ENCODE assay signal across 8 cellular contexts in genomic region chr17:48636177-48637018, GRCh38. TPM values are rescaled to one million over a fixed set of nuclear protein-coding genes. Genes with fewer than 3 reads are reported as not detected.
DNase-seq lines count a peak whose midpoint lies in the region; ATAC-seq, FAIRE-seq and TF ChIP-seq lines count a peak whose summit lies in the region.

No MANE protein-coding gene starts in this region.

- peak overlapping the region; percentile 69 for H3K27ac Mint-ChIP-seq in astrocyte (ENCODE audit: unreplicated experiment)

- no peak overlapping the region for H3K4me3 ChIP-seq in GM06990 (replicated peaks; ENCODE audit: low read depth, low read length)
- H3K4me3 ChIP-seq in astrocyte (ENCODE audit: insufficient read depth, low read depth, low read length) = no peak overlapping the region
- H3K4me3 ChIP-seq in keratinocyte (ENCODE audit: control insufficient read depth in 2 of 3, extremely low read depth in 1 of 3, insufficient read depth in 2 of 3, low read depth in 1 of 3, low read length in 3 of 3) = no peak overlapping the region

- H3K27me3 Mint-ChIP-seq in astrocyte (ENCODE audit: low read depth, unreplicated experiment) = peaks cover 96% of the 10 kb centered on the region

- H3K9ac ChIP-seq in astrocyte (ENCODE audit: low read length) (no peak overlapping the region), keratinocyte (ENCODE audit: control insufficient read depth, extremely low read depth, insufficient read depth, low read length) (no peak overlapping the region)

- H2AFZ ChIP-seq in astrocyte (ENCODE audit: low read depth, low read length) = no peak overlapping the region
- no peak overlapping the region for H2AFZ ChIP-seq in keratinocyte (ENCODE audit: control insufficient read depth, low read length)

- H3K36me3 Mint-ChIP-seq in astrocyte (ENCODE audit: low read depth, unreplicated experiment) = peaks cover 6% of the 10 kb centered on the region

- H3K27ac ChIP-seq in astrocyte (ENCODE audit: low read depth, low read length) (no peak overlapping the region), keratinocyte (ENCODE audit: control insufficient read depth, insufficient read depth, low read length) (no peak overlapping the region)

- H3K4me3 Mint-ChIP-seq in astrocyte (ENCODE audit: unreplicated experiment) = no peak overlapping the region

- H3K27me3 ChIP-seq in GM06990 (replicated peaks; ENCODE audit: control insufficient read depth, insufficient read depth, low read length) (no peaks in the 10 kb centered on the region; the same call in none of the 2 replicates), astrocyte (ENCODE audit: insufficient read depth, low read length) (peaks cover 99% of the 10 kb centered on the region), keratinocyte (ENCODE audit: control insufficient read depth, extremely low read depth, insufficient read depth, low read length) (peaks cover 100% of the 10 kb centered on the region)

- no peaks in the 10 kb centered on the region for H3K79me2 ChIP-seq in astrocyte (ENCODE audit: insufficient read depth, low read length)
- no peaks in the 10 kb centered on the region for H3K79me2 ChIP-seq in keratinocyte (ENCODE audit: control insufficient read depth, insufficient read depth, low read length)

- peak; percentile 94 for ATAC-seq in SK-N-SH treated with all-trans-retinoic acid at 6 μM for 48 hours
- no peak for ATAC-seq in HG03439 (IDR thresholded peaks at IDR 0.05; ENCODE audit: unreplicated experiment)
- no peak for ATAC-seq in GM21576 (IDR thresholded peaks at IDR 0.05; ENCODE audit: unreplicated experiment)

- peaks cover 5% of the 10 kb centered on the region for H3K4me1 Mint-ChIP-seq in astrocyte (ENCODE audit: low read depth, unreplicated experiment)

- TF ChIP-seq CTCF in GM06990 (IDR thresholded peaks at IDR 0.05; ENCODE audit: insufficient read depth, low read length, poor library complexity, severe bottlenecking) (peak; percentile 94), astrocyte (IDR thresholded peaks at IDR 0.05; ENCODE audit: insufficient read depth, low read depth, low read length) (peak; percentile 27), keratinocyte (optimal IDR thresholded peaks at IDR 0.05 in 1 of 3, IDR thresholded peaks at IDR 0.05 in 1 of 3, conservative IDR thresholded peaks at IDR 0.05 in 1 of 3; ENCODE audit: extremely low read depth in 1 of 3, insufficient read depth in 2 of 3, low read length in 3 of 3) (peak; percentile 52 to 87 (median 70))

- FAIRE-seq in astrocyte (lab: Jason Lieb, UNC) (no peak), keratinocyte (lab: Jason Lieb, UNC) (no peak)

- H3K9me3 ChIP-seq in astrocyte (ENCODE audit: insufficient read depth, low read depth, low read length) (peaks cover 9% of the 10 kb centered on the region), keratinocyte (ENCODE audit: control insufficient read depth, low read depth, low read length) (no peaks in the 10 kb centered on the region)

- peaks cover 6% of the 10 kb centered on the region for H4K20me1 ChIP-seq in astrocyte (ENCODE audit: insufficient read depth, low read length)
- H4K20me1 ChIP-seq in keratinocyte (ENCODE audit: control insufficient read depth, extremely low read depth, insufficient read depth, low read length) = peaks cover 7% of the 10 kb centered on the region

- DNase-seq in GM06990 (ENCODE audit: extremely low read depth, insufficient read length) (peak; percentile 69), KBM-7 (peak; percentile 90), astrocyte (ENCODE audit: low read depth) (no peak), keratinocyte (ENCODE audit: low read depth, low spot score) (no peak)
- DNase-seq in stimulated activated CD8-positive, alpha-beta memory T cell treated with anti-CD3 and anti-CD28 coated beads, Interleukin-12 subunit alpha, Interleukin-12 subunit beta, amount 100 ng/mL, for 24 hours (ENCODE audit: extremely low read depth) = peak; percentile 47

- H3K4me2 ChIP-seq in astrocyte (ENCODE audit: low read length) = peak overlapping the region; percentile 22
- H3K4me2 ChIP-seq in keratinocyte (ENCODE audit: control insufficient read depth, extremely low read depth, insufficient read depth, low read depth, low read length) = no peak overlapping the region

- no peaks in the 10 kb centered on the region for H3K36me3 ChIP-seq in GM06990 (ENCODE audit: control insufficient read depth, insufficient read depth, low read length)
- H3K36me3 ChIP-seq in astrocyte (ENCODE audit: insufficient read depth, low read length) = no peaks in the 10 kb centered on the region
- H3K36me3 ChIP-seq in keratinocyte (ENCODE audit: control insufficient read depth in 2 of 2, extremely low read depth in 1 of 2, insufficient read depth in 2 of 2, low read length in 2 of 2) = no peaks in the 10 kb centered on the region

- H3K4me1 ChIP-seq in astrocyte (ENCODE audit: insufficient read depth, low read length) (peaks cover 3% of the 10 kb centered on the region), keratinocyte (ENCODE audit: control insufficient read depth, extremely low read depth, insufficient read depth, low read length) (no peaks in the 10 kb centered on the region)

- dilution Hi-C loops in keratinocyte (cut with MboI; ENCODE audit: extremely low pct_ligation_motif_present, low sequenced_read_pairs) = no loop called here

- H3K9me3 Mint-ChIP-seq in astrocyte (ENCODE audit: unreplicated experiment) = peaks cover 10% of the 10 kb centered on the region

- H3K9me1 ChIP-seq in keratinocyte (ENCODE audit: control insufficient read depth, extremely low read depth, insufficient read depth, low read length) = no peaks in the 10 kb centered on the region

- in situ Hi-C loops in KBM-7 (cut with MboI; ENCODE audit: low pct_unique_long_range_greater_than_20kb, low sequenced_read_pairs) = no loop called here

RNA-seq across cellular contexts. Expression of gene HOXB9, which starts 10.2 kb away (rescaled TPM):
- total RNA-seq in astrocyte = 0.10 and 0.11 TPM in 2 replicates
- polyA plus RNA-seq in keratinocyte = 0.03 TPM in 1 of 3 replicates, not detected in the others
- polyA plus RNA-seq in keratinocyte (2011; ENCODE audit: low read depth) = not detected
- polyA plus RNA-seq in keratinocyte (2011; cell fraction: cytosol; rRNA removed) = not detected in 2 replicates
- 0.05 TPM in 1 of 2 replicates, not detected in the other for polyA plus RNA-seq in keratinocyte (2011; cell fraction: nucleus; rRNA removed)
- polyA plus RNA-seq in keratinocyte (2012; ENCODE audit: low replicate concordance) = not detected in 2 replicates
- polyA minus RNA-seq in keratinocyte = not detected in 3 replicates
- polyA minus RNA-seq in keratinocyte (2011; cell fraction: cytosol; rRNA and poly(A)+ RNA removed) = not detected
- polyA minus RNA-seq in keratinocyte (2011; cell fraction: nucleus; rRNA and poly(A)+ RNA removed) = not detected in 2 replicates

RNA-seq across cellular contexts. Expression of gene HOXB8, which starts 21.3 kb away (rescaled TPM):
- not detected in 2 replicates for total RNA-seq in astrocyte
- not detected in 3 replicates for polyA plus RNA-seq in keratinocyte
- polyA plus RNA-seq in keratinocyte (2011; ENCODE audit: low read depth) = not detected
- not detected in 2 replicates for polyA plus RNA-seq in keratinocyte (2011; cell fraction: cytosol; rRNA removed)
- not detected in 2 replicates for polyA plus RNA-seq in keratinocyte (2011; cell fraction: nucleus; rRNA removed)
- polyA plus RNA-seq in keratinocyte (2012; ENCODE audit: low replicate concordance) = not detected in 2 replicates
- not detected in 3 replicates for polyA minus RNA-seq in keratinocyte
- not detected for polyA minus RNA-seq in keratinocyte (2011; cell fraction: cytosol; rRNA and poly(A)+ RNA removed)
- not detected in 2 replicates for polyA minus RNA-seq in keratinocyte (2011; cell fraction: nucleus; rRNA and poly(A)+ RNA removed)

RNA-seq across cellular contexts. Expression of gene HOXB7, which starts 25.6 kb away (rescaled TPM):
- total RNA-seq in astrocyte = not detected in 2 replicates
- polyA plus RNA-seq in keratinocyte = 0.68 to 1.2 TPM (median 1.0 TPM) in 3 replicates
- polyA plus RNA-seq in keratinocyte (2011; ENCODE audit: low read depth) = 0.74 TPM
- 1.3 TPM in 2 replicates for polyA plus RNA-seq in keratinocyte (2011; cell fraction: cytosol; rRNA removed)
- 0.47 and 0.53 TPM in 2 replicates for polyA plus RNA-seq in keratinocyte (2011; cell fraction: nucleus; rRNA removed)
- polyA plus RNA-seq in keratinocyte (2012; ENCODE audit: low replicate concordance) = 0.47 and 2.1 TPM in 2 replicates
- polyA minus RNA-seq in keratinocyte = 0.32 to 0.33 TPM in 2 of 3 replicates, not detected in the other
- polyA minus RNA-seq in keratinocyte (2011; cell fraction: cytosol; rRNA and poly(A)+ RNA removed) = 2.3 TPM
- 0.53 TPM in 1 of 2 replicates, not detected in the other for polyA minus RNA-seq in keratinocyte (2011; cell fraction: nucleus; rRNA and poly(A)+ RNA removed)

RNA-seq across cellular contexts. Expression of gene HOXB6, which starts 31.6 kb away (rescaled TPM):
- not detected in 2 replicates for total RNA-seq in astrocyte
- 0.62 to 0.77 TPM (median 0.68 TPM) in 3 replicates for polyA plus RNA-seq in keratinocyte
- not detected for polyA plus RNA-seq in keratinocyte (2011; ENCODE audit: low read depth)
- 0.60 and 1.3 TPM in 2 replicates for polyA plus RNA-seq in keratinocyte (2011; cell fraction: cytosol; rRNA removed)
- polyA plus RNA-seq in keratinocyte (2011; cell fraction: nucleus; rRNA removed) = 0.99 and 1.5 TPM in 2 replicates
- polyA plus RNA-seq in keratinocyte (2012; ENCODE audit: low replicate concordance) = 0.10 and 0.93 TPM in 2 replicates
- 0.45 to 2.5 TPM (median 0.46 TPM) in 3 replicates for polyA minus RNA-seq in keratinocyte
- 1.3 TPM for polyA minus RNA-seq in keratinocyte (2011; cell fraction: cytosol; rRNA and poly(A)+ RNA removed)
- not detected in 2 replicates for polyA minus RNA-seq in keratinocyte (2011; cell fraction: nucleus; rRNA and poly(A)+ RNA removed)

RNA-seq across cellular contexts. Expression of gene HOXB5, which starts 42.8 kb away (rescaled TPM):
- not detected in 2 replicates for total RNA-seq in astrocyte
- polyA plus RNA-seq in keratinocyte = 0.04 to 0.19 TPM in 2 of 3 replicates, not detected in the other
- not detected for polyA plus RNA-seq in keratinocyte (2011; ENCODE audit: low read depth)
- polyA plus RNA-seq in keratinocyte (2011; cell fraction: cytosol; rRNA removed) = 0.04 TPM in 2 replicates
- polyA plus RNA-seq in keratinocyte (2011; cell fraction: nucleus; rRNA removed) = 0.10 and 0.16 TPM in 2 replicates
- 0.07 TPM in 1 of 2 replicates, not detected in the other for polyA plus RNA-seq in keratinocyte (2012; ENCODE audit: low replicate concordance)
- not detected in 3 replicates for polyA minus RNA-seq in keratinocyte
- polyA minus RNA-seq in keratinocyte (2011; cell fraction: cytosol; rRNA and poly(A)+ RNA removed) = not detected
- polyA minus RNA-seq in keratinocyte (2011; cell fraction: nucleus; rRNA and poly(A)+ RNA removed) = not detected in 2 replicates

Comparison
In these comparisons a context has a peak if more than half of its experiments do, and no peak if none do; other contexts are left out.
1. DNase-seq: peak in GM06990 (single experiment), KBM-7 (single experiment) and stimulated activated CD8-positive, alpha-beta memory T cell treated with anti-CD3 and anti-CD28 coated beads, Interleukin-12 subunit alpha, Interleukin-12 subunit beta, amount 100 ng/mL, for 24 hours (single experiment); none in astrocyte (single experiment) and keratinocyte (single experiment).
2. CTCF ChIP-seq: peak in every context shown above with its lines; median percentile 94 in GM06990; 70 in keratinocyte; 27 in astrocyte.